In genomic region chr1:4939266-4939665, GRCh38 we compare ENCODE assay signal across 1 cellular context.
TF ChIP-seq lines count a peak whose summit lies in the region.

No MANE protein-coding gene starts in this region.

TF ChIP-seq in endothelial cell of umbilical vein, 7 proteins besides CTCF, POLR2A, EP300 and RAD21 (continued from another document):
- TF ChIP-seq MAX (IDR thresholded peaks at IDR 0.05; ENCODE audit: insufficient read depth, insufficient read length): no peak
